In the genomic region with DNA sequence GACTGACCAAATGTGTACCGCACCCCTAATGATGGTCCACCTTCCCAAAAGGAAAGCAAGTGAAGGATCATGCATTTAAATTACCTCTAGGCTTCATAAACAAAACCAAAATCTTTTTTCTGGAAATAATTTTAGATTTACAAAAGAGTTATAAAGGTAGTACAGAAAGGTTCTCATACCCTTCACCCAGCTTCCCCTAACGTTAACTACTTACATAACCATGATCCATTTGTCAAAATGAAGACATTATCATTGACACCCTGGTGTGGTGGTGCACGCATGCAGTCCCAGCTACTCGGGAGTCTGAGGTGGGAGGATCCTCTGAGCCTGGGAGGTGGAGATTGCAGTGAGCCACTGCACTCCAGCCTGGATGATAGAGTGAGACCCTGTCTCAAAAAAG, we compare ENCODE assay signal across 7 cellular contexts.
"Had no signal": no experiment of that assay in that cellular context is flagged by ENCODE, and none has a peak within 500 bp of the region (broad histone marks: within the 10 kb centered on the region; RNA-seq: fewer than 3 reads in every experiment).

No MANE protein-coding gene starts in this region.

- H3K4me2 ChIP-seq: GM23338, KMS-11 had no signal

- H3K27ac Mint-ChIP-seq: GM23338, H9, IgD-negative memory B cell had no signal

- H3K36me3 Mint-ChIP-seq: IgD-negative memory B cell had no signal

- H3K27ac ChIP-seq: HL-60, KMS-11 had no signal

- ATAC-seq: GM23338 had no signal

- H2AFZ ChIP-seq: GM23338 had no signal

- H3K4me3 Mint-ChIP-seq: GM23338, H9, IgD-negative memory B cell had no signal

- H3K9ac ChIP-seq: KMS-11 had no signal

- H3K4me1 Mint-ChIP-seq: GM23338, H9, IgD-negative memory B cell had no signal

- H3K4me3 ChIP-seq: GM23338 had no signal

- DNase-seq: H9, HCEC 1CT, KBM-7 had no signal
